1 cellular context compared by ENCODE assay signal in the genomic region with DNA sequence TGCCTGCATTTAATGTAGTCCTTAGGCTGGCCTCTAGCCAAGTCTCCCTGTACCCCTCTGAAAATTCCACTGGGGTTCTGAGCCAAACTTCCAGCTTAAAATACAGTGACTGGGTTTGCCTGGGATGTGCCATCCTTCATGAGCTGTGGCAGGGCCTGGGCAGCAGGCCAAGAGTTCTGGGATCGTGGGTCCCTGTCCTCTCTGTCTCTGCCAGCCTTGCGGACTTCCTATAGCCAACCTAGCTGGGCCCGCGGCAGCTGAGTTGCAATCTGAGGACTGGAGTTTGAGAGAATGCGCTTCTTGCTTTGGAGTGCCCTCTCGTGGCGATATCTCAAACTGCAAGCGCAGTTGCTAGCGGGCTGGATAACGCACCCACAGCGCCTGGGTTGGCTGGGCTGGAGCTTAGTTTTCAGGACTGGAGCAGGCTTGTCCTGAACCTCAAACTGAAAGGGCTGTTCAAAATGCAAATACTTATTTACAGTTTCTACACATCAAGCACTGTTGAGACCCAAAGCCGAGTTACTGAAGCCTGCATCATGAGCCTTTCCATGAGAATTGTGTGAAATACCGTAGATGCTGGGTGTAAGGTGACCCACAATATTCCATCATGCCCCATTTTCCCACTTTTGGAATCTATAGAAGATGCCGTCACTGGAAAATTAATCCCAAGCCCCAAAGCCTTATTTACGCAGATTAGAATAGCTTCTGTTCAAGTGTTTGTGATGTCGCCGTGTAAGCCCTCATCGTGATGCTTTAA.
TF ChIP-seq lines count a peak whose summit lies in the region.

No MANE protein-coding gene starts in this region.

TF ChIP-seq in endothelial cell of umbilical vein, 7 proteins besides CTCF, POLR2A, EP300 and RAD21 (continued from another document):
- no peak for TF ChIP-seq POLR2AphosphoS5 (IDR thresholded peaks at IDR 0.05; ENCODE audit: insufficient read depth, low read depth, low read length)
- TF ChIP-seq GATA2 (IDR thresholded peaks at IDR 0.05; ENCODE audit: insufficient read depth, insufficient read length, low read depth, low read length): no peak
- TF ChIP-seq FOS (IDR thresholded peaks at IDR 0.05; ENCODE audit: borderline replicate concordance, insufficient read depth, low read length): no peak
- TF ChIP-seq MYC (IDR thresholded peaks at IDR 0.05; ENCODE audit: low read depth, low read length): no peak
- no peak for TF ChIP-seq JUN (IDR thresholded peaks at IDR 0.05; ENCODE audit: borderline replicate concordance, insufficient read depth, insufficient read length, low read depth)
